In the genomic region with DNA sequence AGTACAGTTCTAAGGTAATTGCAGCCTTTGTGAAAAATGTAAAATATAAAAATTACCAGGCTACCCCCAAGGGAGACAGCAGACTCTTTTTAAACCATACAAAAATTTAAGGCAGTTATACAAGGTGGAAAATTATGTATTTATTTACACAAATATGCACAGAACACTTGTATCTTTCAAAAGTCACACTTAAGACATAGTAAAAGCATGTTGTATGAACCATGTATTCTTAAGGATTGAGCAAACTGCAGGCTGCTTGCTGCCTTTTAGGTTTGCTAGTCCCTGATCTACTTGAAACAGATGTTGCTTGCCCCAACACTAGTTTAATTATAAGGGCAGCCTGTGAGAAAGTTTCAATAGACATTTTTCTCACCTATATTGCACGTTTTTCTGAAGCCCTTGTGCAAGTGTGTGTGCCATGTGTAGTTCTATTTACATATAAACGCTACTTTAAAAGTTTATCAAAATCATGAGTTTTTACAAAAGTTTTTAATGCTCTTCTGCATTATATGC, we compare ENCODE assay signal across 8 cellular contexts.
DNase-seq lines count a peak whose midpoint lies in the region; TF ChIP-seq lines count a peak whose summit lies in the region.

No MANE protein-coding gene starts in this region.

- H3K27me3 ChIP-seq in DOHH2 (ENCODE audit: control insufficient read depth, low read length) (no peaks in the 10 kb centered on the region; the same call in 1 of the 2 replicates), ectodermal cell (ENCODE audit: control insufficient read depth, insufficient read depth, low read length, poor library complexity, severe bottlenecking) (no peaks in the 10 kb centered on the region), neuron (ENCODE audit: insufficient read depth, low read length) (no peaks in the 10 kb centered on the region)

- H3K36me3 ChIP-seq in DOHH2 (ENCODE audit: control insufficient read depth, low read length) (peaks cover 36% of the 10 kb centered on the region), ectodermal cell (ENCODE audit: control insufficient read depth, insufficient read depth, low read length) (peaks cover 6% of the 10 kb centered on the region), neuron (ENCODE audit: insufficient read depth, low read length) (no peaks in the 10 kb centered on the region)

- H3K4me1 ChIP-seq in DOHH2 (ENCODE audit: control insufficient read depth, low read length) (peaks cover 72% of the 10 kb centered on the region), ectodermal cell (ENCODE audit: control insufficient read depth, insufficient read depth, low read length) (peaks cover 17% of the 10 kb centered on the region), neuron (ENCODE audit: insufficient read depth, low read length) (no peaks in the 10 kb centered on the region)

- peaks cover 28% of the 10 kb centered on the region for H3K79me2 ChIP-seq in DOHH2 (ENCODE audit: control insufficient read depth, low read length)

- peak overlapping the region; percentile 73 for H3K4me2 ChIP-seq in DOHH2 (ENCODE audit: low read length)

- no peak overlapping the region for H2AFZ ChIP-seq in neuron (ENCODE audit: low read depth, low read length)

- H3K27ac ChIP-seq in DOHH2 (ENCODE audit: low read depth, low read length) (peak overlapping the region; percentile 90), ectodermal cell (ENCODE audit: insufficient read depth, low read depth, low read length, poor library complexity, severe bottlenecking) (no peak overlapping the region)

- peaks cover 63% of the 10 kb centered on the region for H3F3A ChIP-seq in DOHH2 (ENCODE audit: control insufficient read depth, insufficient read depth)

- peak; percentile 6 for DNase-seq in MV-4-11 (lab: John Stamatoyannopoulos, UW)
- DNase-seq in ecto neural progenitor cell (ENCODE audit: low spot score), result no peak
- no peak for DNase-seq in GM19238 (ENCODE audit: insufficient read length, low spot score)
- no peak for DNase-seq in D341Med (ENCODE audit: low spot score)
- DNase-seq in SKM-1 treated with dmso at 0.1 percent for 144 hours (lab: John Stamatoyannopoulos, UW; ENCODE audit: unreplicated experiment), result no peak

- H3K9me3 ChIP-seq in DOHH2 (ENCODE audit: control insufficient read depth, insufficient read depth, low read length), result no peaks in the 10 kb centered on the region
- no peaks in the 10 kb centered on the region for H3K9me3 ChIP-seq in ectodermal cell (ENCODE audit: control insufficient read depth, low read length)
- H3K9me3 ChIP-seq in neuron (ENCODE audit: low read length), result no peaks in the 10 kb centered on the region

- no peak for TF ChIP-seq CTCF in DOHH2 (IDR thresholded peaks at IDR 0.05; ENCODE audit: low read depth, low read length, poor library complexity, severe bottlenecking)

- H3K9me2 ChIP-seq in DOHH2 (replicated peaks; ENCODE audit: control insufficient read depth, low read length), result no peaks in the 10 kb centered on the region

- H3K4me3 ChIP-seq in DOHH2 (ENCODE audit: low read length), result peak overlapping the region; percentile 81
- peak overlapping the region; percentile 92 for H3K4me3 ChIP-seq in ectodermal cell (ENCODE audit: insufficient read depth, low read depth, low read length)
- peak overlapping the region; percentile 86 for H3K4me3 ChIP-seq in neuron (ENCODE audit: low read length)

- H4K20me1 ChIP-seq in DOHH2 (ENCODE audit: control insufficient read depth, insufficient read depth, low read depth, low read length), result 0 out of 2 replicates have a peak, but pooled peaks cover 9% of the 10 kb centered on the region

- no CpG with 5 or more reads among the region's 2 CpGs for WGBS in ectodermal cell, 2 experiments
